Comparison of ENCODE assay signal across 1 cellular context in the genomic region with DNA sequence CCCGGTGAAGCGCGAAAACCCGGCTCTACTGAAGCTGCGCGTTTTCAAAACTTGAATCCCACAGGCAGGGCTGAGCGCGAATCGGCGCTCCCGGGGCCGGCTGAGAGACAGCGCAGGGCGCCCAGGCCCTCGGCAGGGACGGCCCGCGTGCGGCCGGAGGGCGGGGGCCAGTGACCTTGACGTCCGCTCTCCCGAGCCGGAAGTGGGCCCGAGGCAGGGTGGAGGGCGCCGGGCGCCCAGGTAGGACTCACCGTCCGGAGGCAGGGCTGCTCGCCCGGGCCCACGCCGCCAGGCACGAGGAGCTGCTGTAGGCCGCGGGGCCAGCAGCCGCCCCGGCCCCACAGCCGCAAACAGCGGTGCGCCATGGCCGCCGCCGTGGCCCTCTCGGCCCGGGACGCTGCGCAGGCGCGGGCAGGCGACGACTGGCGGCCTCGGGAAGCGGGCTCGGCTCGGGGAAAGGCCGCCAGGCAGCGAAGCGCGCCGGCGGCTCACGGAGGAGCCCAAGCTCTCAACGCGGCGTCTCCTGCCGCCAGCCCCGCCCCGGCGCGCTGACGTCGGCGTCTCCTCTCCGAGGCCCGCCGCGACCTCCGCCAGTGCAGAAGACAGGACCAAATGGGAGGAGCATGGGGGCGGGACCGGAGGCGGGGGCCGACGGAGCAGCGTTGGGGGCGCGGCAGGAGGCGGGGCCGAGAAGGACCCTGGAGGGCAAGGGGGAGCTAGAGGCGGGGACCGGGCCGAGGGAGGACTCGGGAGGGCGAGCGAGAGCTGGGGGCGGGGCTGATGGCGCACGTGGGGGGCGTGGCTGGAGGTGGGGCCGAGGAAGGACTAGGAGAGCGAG.
TF ChIP-seq lines count a peak whose summit lies in the region.

A gene (minus strand): TSS at position 510 of the 838 bp plus-strand sequence. CDS start 145 bp downstream, at position 365.

TF ChIP-seq in HepG2, 621 proteins besides CTCF, POLR2A, EP300 and RAD21 (continued from another document and continues in another):
- TF ChIP-seq, protein P1, sequence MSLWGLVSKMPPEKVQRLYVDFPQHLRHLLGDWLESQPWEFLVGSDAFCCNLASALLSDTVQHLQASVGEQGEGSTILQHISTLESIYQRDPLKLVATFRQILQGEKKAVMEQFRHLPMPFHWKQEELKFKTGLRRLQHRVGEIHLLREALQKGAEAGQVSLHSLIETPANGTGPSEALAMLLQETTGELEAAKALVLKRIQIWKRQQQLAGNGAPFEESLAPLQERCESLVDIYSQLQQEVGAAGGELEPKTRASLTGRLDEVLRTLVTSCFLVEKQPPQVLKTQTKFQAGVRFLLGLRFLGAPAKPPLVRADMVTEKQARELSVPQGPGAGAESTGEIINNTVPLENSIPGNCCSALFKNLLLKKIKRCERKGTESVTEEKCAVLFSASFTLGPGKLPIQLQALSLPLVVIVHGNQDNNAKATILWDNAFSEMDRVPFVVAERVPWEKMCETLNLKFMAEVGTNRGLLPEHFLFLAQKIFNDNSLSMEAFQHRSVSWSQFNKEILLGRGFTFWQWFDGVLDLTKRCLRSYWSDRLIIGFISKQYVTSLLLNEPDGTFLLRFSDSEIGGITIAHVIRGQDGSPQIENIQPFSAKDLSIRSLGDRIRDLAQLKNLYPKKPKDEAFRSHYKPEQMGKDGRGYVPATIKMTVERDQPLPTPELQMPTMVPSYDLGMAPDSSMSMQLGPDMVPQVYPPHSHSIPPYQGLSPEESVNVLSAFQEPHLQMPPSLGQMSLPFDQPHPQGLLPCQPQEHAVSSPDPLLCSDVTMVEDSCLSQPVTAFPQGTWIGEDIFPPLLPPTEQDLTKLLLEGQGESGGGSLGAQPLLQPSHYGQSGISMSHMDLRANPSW (CRISPR knock-in tag; IDR thresholded peaks at IDR 0.05; ENCODE audit: borderline replicate concordance), result 0 out of 2 replicates have a peak, but pooled peaks have one; percentile 37
- TF ChIP-seq ETV5 (CRISPR knock-in tag; IDR thresholded peaks at IDR 0.05; ENCODE audit: borderline replicate concordance) (peak; percentile 67), BHLHE40 (IDR thresholded peaks at IDR 0.05; ENCODE audit: low read length) (peak; percentile 88), ZNF124 (CRISPR knock-in tag; IDR thresholded peaks at IDR 0.05) (no peak), FOXK1 (CRISPR knock-in tag; IDR thresholded peaks at IDR 0.05; ENCODE audit: borderline replicate concordance, low read depth) (no peak), ZNF839 (CRISPR knock-in tag; IDR thresholded peaks at IDR 0.05; ENCODE audit: borderline replicate concordance) (peak; percentile 19; the same call in 1 of the 2 replicates), ATRX (CRISPR knock-in tag; IDR thresholded peaks at IDR 0.05; ENCODE audit: borderline replicate concordance) (no peak), ASH2L (IDR thresholded peaks at IDR 0.05; ENCODE audit: insufficient read length, low read depth, low read length) (peak; percentile 71), ZFX (CRISPR knock-in tag; IDR thresholded peaks at IDR 0.05; ENCODE audit: low read depth) (peak; percentile 92), ZNF274 (CRISPR knock-in tag; IDR thresholded peaks at IDR 0.05) (peak; percentile 19), HOXD1 (CRISPR knock-in tag; IDR thresholded peaks at IDR 0.05) (0 out of 2 replicates have a peak, but pooled peaks have one; percentile 8), CENPT (CRISPR knock-in tag; IDR thresholded peaks at IDR 0.05; ENCODE audit: low read depth) (peak; percentile 47; the same call in 1 of the 2 replicates), ZNF781 (CRISPR knock-in tag; IDR thresholded peaks at IDR 0.05; ENCODE audit: borderline replicate concordance, not compliant biosample characterization) (no peak), ZNF431 (CRISPR knock-in tag; IDR thresholded peaks at IDR 0.05; ENCODE audit: borderline replicate concordance, low read depth) (peak; percentile 93), PITX1 (CRISPR knock-in tag; IDR thresholded peaks at IDR 0.05) (no peak), KDM3A (CRISPR knock-in tag; IDR thresholded peaks at IDR 0.05; ENCODE audit: low read depth) (no peak), SIN3A (IDR thresholded peaks at IDR 0.05; ENCODE audit: borderline replicate concordance, low read depth, low read length) (no peak), ZFAT (CRISPR knock-in tag; conservative IDR thresholded peaks at IDR 0.05) (no peak), HNF4G (IDR thresholded peaks at IDR 0.05; ENCODE audit: borderline replicate concordance, low read depth, low read length) (no peak), HNF4G (CRISPR knock-in tag; IDR thresholded peaks at IDR 0.05; ENCODE audit: borderline replicate concordance, low read depth) (peak; percentile 61; the same call in 1 of the 2 replicates), ZNF766 (CRISPR knock-in tag; IDR thresholded peaks at IDR 0.05; ENCODE audit: borderline replicate concordance) (peak; percentile 87; the same call in 1 of the 2 replicates)
- TF ChIP-seq, protein P2, sequence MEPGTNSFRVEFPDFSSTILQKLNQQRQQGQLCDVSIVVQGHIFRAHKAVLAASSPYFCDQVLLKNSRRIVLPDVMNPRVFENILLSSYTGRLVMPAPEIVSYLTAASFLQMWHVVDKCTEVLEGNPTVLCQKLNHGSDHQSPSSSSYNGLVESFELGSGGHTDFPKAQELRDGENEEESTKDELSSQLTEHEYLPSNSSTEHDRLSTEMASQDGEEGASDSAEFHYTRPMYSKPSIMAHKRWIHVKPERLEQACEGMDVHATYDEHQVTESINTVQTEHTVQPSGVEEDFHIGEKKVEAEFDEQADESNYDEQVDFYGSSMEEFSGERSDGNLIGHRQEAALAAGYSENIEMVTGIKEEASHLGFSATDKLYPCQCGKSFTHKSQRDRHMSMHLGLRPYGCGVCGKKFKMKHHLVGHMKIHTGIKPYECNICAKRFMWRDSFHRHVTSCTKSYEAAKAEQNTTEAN (CRISPR knock-in tag; conservative IDR thresholded peaks at IDR 0.05), result 0 out of 2 replicates have a peak, but pooled peaks have one; percentile 56
- TF ChIP-seq, protein P3, sequence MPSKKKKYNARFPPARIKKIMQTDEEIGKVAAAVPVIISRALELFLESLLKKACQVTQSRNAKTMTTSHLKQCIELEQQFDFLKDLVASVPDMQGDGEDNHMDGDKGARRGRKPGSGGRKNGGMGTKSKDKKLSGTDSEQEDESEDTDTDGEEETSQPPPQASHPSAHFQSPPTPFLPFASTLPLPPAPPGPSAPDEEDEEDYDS (CRISPR knock-in tag; IDR thresholded peaks at IDR 0.05), result peak; percentile 27; the same call in 1 of the 2 replicates
- TF ChIP-seq, protein P4, sequence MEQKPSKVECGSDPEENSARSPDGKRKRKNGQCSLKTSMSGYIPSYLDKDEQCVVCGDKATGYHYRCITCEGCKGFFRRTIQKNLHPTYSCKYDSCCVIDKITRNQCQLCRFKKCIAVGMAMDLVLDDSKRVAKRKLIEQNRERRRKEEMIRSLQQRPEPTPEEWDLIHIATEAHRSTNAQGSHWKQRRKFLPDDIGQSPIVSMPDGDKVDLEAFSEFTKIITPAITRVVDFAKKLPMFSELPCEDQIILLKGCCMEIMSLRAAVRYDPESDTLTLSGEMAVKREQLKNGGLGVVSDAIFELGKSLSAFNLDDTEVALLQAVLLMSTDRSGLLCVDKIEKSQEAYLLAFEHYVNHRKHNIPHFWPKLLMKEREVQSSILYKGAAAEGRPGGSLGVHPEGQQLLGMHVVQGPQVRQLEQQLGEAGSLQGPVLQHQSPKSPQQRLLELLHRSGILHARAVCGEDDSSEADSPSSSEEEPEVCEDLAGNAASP (CRISPR knock-in tag; IDR thresholded peaks at IDR 0.05; ENCODE audit: borderline replicate concordance), result 0 out of 2 replicates have a peak, but pooled peaks have one; percentile 11
- TF ChIP-seq, protein P5, sequence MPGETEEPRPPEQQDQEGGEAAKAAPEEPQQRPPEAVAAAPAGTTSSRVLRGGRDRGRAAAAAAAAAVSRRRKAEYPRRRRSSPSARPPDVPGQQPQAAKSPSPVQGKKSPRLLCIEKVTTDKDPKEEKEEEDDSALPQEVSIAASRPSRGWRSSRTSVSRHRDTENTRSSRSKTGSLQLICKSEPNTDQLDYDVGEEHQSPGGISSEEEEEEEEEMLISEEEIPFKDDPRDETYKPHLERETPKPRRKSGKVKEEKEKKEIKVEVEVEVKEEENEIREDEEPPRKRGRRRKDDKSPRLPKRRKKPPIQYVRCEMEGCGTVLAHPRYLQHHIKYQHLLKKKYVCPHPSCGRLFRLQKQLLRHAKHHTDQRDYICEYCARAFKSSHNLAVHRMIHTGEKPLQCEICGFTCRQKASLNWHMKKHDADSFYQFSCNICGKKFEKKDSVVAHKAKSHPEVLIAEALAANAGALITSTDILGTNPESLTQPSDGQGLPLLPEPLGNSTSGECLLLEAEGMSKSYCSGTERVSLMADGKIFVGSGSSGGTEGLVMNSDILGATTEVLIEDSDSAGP (CRISPR knock-in tag; IDR thresholded peaks at IDR 0.05; ENCODE audit: borderline replicate concordance), result peak; percentile 70; the same call in 1 of the 2 replicates
- TF ChIP-seq, protein P6, sequence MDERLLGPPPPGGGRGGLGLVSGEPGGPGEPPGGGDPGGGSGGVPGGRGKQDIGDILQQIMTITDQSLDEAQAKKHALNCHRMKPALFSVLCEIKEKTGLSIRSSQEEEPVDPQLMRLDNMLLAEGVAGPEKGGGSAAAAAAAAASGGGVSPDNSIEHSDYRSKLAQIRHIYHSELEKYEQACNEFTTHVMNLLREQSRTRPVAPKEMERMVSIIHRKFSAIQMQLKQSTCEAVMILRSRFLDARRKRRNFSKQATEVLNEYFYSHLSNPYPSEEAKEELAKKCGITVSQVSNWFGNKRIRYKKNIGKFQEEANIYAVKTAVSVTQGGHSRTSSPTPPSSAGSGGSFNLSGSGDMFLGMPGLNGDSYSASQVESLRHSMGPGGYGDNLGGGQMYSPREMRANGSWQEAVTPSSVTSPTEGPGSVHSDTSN (CRISPR knock-in tag; IDR thresholded peaks at IDR 0.05), result no peak
- TF ChIP-seq, protein P7, sequence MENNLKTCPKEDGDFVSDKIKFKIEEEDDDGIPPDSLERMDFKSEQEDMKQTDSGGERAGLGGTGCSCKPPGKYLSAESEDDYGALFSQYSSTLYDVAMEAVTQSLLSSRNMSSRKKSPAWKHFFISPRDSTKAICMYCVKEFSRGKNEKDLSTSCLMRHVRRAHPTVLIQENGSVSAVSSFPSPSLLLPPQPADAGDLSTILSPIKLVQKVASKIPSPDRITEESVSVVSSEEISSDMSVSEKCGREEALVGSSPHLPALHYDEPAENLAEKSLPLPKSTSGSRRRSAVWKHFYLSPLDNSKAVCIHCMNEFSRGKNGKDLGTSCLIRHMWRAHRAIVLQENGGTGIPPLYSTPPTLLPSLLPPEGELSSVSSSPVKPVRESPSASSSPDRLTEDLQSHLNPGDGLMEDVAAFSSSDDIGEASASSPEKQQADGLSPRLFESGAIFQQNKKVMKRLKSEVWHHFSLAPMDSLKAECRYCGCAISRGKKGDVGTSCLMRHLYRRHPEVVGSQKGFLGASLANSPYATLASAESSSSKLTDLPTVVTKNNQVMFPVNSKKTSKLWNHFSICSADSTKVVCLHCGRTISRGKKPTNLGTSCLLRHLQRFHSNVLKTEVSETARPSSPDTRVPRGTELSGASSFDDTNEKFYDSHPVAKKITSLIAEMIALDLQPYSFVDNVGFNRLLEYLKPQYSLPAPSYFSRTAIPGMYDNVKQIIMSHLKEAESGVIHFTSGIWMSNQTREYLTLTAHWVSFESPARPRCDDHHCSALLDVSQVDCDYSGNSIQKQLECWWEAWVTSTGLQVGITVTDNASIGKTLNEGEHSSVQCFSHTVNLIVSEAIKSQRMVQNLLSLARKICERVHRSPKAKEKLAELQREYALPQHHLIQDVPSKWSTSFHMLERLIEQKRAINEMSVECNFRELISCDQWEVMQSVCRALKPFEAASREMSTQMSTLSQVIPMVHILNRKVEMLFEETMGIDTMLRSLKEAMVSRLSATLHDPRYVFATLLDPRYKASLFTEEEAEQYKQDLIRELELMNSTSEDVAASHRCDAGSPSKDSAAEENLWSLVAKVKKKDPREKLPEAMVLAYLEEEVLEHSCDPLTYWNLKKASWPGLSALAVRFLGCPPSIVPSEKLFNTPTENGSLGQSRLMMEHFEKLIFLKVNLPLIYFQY (CRISPR knock-in tag; IDR thresholded peaks at IDR 0.05; ENCODE audit: borderline replicate concordance), result 0 out of 2 replicates have a peak, but pooled peaks have one; percentile 36
- TF ChIP-seq, protein P8, sequence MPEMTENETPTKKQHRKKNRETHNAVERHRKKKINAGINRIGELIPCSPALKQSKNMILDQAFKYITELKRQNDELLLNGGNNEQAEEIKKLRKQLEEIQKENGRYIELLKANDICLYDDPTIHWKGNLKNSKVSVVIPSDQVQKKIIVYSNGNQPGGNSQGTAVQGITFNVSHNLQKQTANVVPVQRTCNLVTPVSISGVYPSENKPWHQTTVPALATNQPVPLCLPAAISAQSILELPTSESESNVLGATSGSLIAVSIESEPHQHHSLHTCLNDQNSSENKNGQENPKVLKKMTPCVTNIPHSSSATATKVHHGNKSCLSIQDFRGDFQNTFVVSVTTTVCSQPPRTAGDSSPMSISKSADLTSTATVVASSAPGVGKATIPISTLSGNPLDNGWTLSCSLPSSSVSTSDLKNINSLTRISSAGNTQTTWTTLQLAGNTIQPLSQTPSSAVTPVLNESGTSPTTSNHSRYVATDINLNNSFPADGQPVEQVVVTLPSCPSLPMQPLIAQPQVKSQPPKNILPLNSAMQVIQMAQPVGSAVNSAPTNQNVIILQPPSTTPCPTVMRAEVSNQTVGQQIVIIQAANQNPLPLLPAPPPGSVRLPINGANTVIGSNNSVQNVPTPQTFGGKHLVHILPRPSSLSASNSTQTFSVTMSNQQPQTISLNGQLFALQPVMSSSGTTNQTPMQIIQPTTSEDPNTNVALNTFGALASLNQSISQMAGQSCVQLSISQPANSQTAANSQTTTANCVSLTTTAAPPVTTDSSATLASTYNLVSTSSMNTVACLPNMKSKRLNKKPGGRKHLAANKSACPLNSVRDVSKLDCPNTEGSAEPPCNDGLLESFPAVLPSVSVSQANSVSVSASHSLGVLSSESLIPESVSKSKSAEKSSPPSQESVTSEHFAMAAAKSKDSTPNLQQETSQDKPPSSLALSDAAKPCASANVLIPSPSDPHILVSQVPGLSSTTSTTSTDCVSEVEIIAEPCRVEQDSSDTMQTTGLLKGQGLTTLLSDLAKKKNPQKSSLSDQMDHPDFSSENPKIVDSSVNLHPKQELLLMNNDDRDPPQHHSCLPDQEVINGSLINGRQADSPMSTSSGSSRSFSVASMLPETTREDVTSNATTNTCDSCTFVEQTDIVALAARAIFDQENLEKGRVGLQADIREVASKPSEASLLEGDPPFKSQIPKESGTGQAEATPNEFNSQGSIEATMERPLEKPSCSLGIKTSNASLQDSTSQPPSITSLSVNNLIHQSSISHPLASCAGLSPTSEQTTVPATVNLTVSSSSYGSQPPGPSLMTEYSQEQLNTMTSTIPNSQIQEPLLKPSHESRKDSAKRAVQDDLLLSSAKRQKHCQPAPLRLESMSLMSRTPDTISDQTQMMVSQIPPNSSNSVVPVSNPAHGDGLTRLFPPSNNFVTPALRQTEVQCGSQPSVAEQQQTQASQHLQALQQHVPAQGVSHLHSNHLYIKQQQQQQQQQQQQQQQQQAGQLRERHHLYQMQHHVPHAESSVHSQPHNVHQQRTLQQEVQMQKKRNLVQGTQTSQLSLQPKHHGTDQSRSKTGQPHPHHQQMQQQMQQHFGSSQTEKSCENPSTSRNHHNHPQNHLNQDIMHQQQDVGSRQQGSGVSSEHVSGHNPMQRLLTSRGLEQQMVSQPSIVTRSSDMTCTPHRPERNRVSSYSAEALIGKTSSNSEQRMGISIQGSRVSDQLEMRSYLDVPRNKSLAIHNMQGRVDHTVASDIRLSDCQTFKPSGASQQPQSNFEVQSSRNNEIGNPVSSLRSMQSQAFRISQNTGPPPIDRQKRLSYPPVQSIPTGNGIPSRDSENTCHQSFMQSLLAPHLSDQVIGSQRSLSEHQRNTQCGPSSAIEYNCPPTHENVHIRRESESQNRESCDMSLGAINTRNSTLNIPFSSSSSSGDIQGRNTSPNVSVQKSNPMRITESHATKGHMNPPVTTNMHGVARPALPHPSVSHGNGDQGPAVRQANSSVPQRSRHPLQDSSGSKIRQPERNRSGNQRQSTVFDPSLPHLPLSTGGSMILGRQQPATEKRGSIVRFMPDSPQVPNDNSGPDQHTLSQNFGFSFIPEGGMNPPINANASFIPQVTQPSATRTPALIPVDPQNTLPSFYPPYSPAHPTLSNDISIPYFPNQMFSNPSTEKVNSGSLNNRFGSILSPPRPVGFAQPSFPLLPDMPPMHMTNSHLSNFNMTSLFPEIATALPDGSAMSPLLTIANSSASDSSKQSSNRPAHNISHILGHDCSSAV (CRISPR knock-in tag; IDR thresholded peaks at IDR 0.05; ENCODE audit: borderline replicate concordance), result 0 out of 2 replicates have a peak, but pooled peaks have one; percentile 60
